9 cellular contexts compared by ENCODE assay signal in genomic region chr3:76024640-76025039, GRCh38.
DNase-seq lines count a peak whose midpoint lies in the region; ATAC-seq and TF ChIP-seq lines count a peak whose summit lies in the region.
"Had no signal": no experiment of that assay in that cellular context is flagged by ENCODE, and none has a peak within 500 bp of the region (broad histone marks: within the 10 kb centered on the region; RNA-seq: fewer than 3 reads in every experiment).

No MANE protein-coding gene starts in this region.

- no peaks in the 10 kb centered on the region for H3K36me3 Mint-ChIP-seq in endodermal cell (ENCODE audit: low read depth)
- no peaks in the 10 kb centered on the region for H3K36me3 Mint-ChIP-seq in stimulated activated memory B cell treated with anti-CD40 and anti-IgM and Interleukin-4, amounts not matched to agents 10 μg/mL and 1 μg/mL and 100 μg/mL, for 72 hours

- H3K27ac ChIP-seq in endodermal cell (ENCODE audit: low read depth, low read length) (no peak overlapping the region), parathyroid adenoma (no peak overlapping the region)

- no peak for ATAC-seq in stimulated activated memory B cell treated with anti-CD40 and anti-IgM and Interleukin-4, amounts not matched to agents 10 μg/mL and 1 μg/mL and 100 μg/mL, for 72 hours
- ATAC-seq in HG03342 (IDR thresholded peaks at IDR 0.05; ENCODE audit: unreplicated experiment): no peak

- DNase-seq in NCI-H510A treated with DMSO at 0.1 percent for 48 hours (lab: John Stamatoyannopoulos, UW) (peak; percentile 25), NCI-H510A (lab: John Stamatoyannopoulos, UW) (no peak), NCI-H524 treated with DMSO at 0.1 percent for 48 hours (lab: John Stamatoyannopoulos, UW) (peak; percentile 2), endodermal cell (no peak)
- no peak for DNase-seq in effector CD4-positive, alpha-beta T cell
- DNase-seq: NCI-H1092 had no signal

- TF ChIP-seq CTCF in endodermal cell (conservative IDR thresholded peaks at IDR 0.05): peak; percentile 79
- peak; percentile 40 for TF ChIP-seq CTCF in parathyroid adenoma (IDR thresholded peaks at IDR 0.05)

- H3K4me1 ChIP-seq in endodermal cell (ENCODE audit: control insufficient read depth, insufficient read depth, low read length) (no peaks in the 10 kb centered on the region), parathyroid adenoma (peaks cover 2% of the 10 kb centered on the region)

- no peak overlapping the region for H3K4me3 Mint-ChIP-seq in endodermal cell
- H3K4me3 Mint-ChIP-seq in stimulated activated memory B cell treated with anti-CD40 and anti-IgM and Interleukin-4, amounts not matched to agents 10 μg/mL and 1 μg/mL and 100 μg/mL, for 72 hours: no peak overlapping the region

- no peak overlapping the region for H2AFZ ChIP-seq in parathyroid adenoma

- H3K27me3 Mint-ChIP-seq in endodermal cell (ENCODE audit: insufficient read depth): no peaks in the 10 kb centered on the region
- H3K27me3 Mint-ChIP-seq in stimulated activated memory B cell treated with anti-CD40 and anti-IgM and Interleukin-4, amounts not matched to agents 10 μg/mL and 1 μg/mL and 100 μg/mL, for 72 hours: no peaks in the 10 kb centered on the region

- H3K9ac ChIP-seq in endodermal cell (ENCODE audit: extremely low read depth, low read length, poor library complexity, severe bottlenecking) (no peak overlapping the region), parathyroid adenoma (no peak overlapping the region)

- H3K9me3 ChIP-seq in endodermal cell (ENCODE audit: control insufficient read depth, low read length) (no peaks in the 10 kb centered on the region), parathyroid adenoma (ENCODE audit: control insufficient read depth, low read length) (no peaks in the 10 kb centered on the region)

- H3K27me3 ChIP-seq in endodermal cell (ENCODE audit: control insufficient read depth, insufficient read depth, low read length, poor library complexity, severe bottlenecking) (no peaks in the 10 kb centered on the region), parathyroid adenoma (ENCODE audit: control insufficient read depth, insufficient read depth, low read length) (no peaks in the 10 kb centered on the region)

- no peaks in the 10 kb centered on the region for H3K4me1 Mint-ChIP-seq in endodermal cell
- H3K4me1 Mint-ChIP-seq in stimulated activated memory B cell treated with anti-CD40 and anti-IgM and Interleukin-4, amounts not matched to agents 10 μg/mL and 1 μg/mL and 100 μg/mL, for 72 hours: no peaks in the 10 kb centered on the region

- no peak overlapping the region for H3K27ac Mint-ChIP-seq in endodermal cell
- no peak overlapping the region for H3K27ac Mint-ChIP-seq in stimulated activated memory B cell treated with anti-CD40 and anti-IgM and Interleukin-4, amounts not matched to agents 10 μg/mL and 1 μg/mL and 100 μg/mL, for 72 hours

- peaks cover 2% of the 10 kb centered on the region for H3K79me2 ChIP-seq in parathyroid adenoma

- peaks cover 3% of the 10 kb centered on the region for H3K9me3 Mint-ChIP-seq in endodermal cell
- H3K9me3 Mint-ChIP-seq in stimulated activated memory B cell treated with anti-CD40 and anti-IgM and Interleukin-4, amounts not matched to agents 10 μg/mL and 1 μg/mL and 100 μg/mL, for 72 hours: peaks cover 2% of the 10 kb centered on the region

- H3K4me3 ChIP-seq in endodermal cell (ENCODE audit: low read length) (no peak overlapping the region), parathyroid adenoma (ENCODE audit: low read depth, low read length) (no peak overlapping the region)

- no peak overlapping the region for H3K4me2 ChIP-seq in parathyroid adenoma (ENCODE audit: low read length)

- WGBS in endodermal cell (ENCODE audit: insufficient coverage in 1 of 2, insufficient read length in 1 of 2), 2 experiments: 29 to 50% methylated on average over 1 of the region's 2 CpGs

- H3K36me3 ChIP-seq in endodermal cell (ENCODE audit: control insufficient read depth, insufficient read depth, low read length) (no peaks in the 10 kb centered on the region), parathyroid adenoma (ENCODE audit: control insufficient read depth, insufficient read depth, low read length) (no peaks in the 10 kb centered on the region)

Comparison
In these comparisons a context has a peak if more than half of its experiments do, and no peak if none do; other contexts are left out.
1. DNase-seq: peak in NCI-H510A treated with DMSO at 0.1 percent for 48 hours (single experiment) and NCI-H524 treated with DMSO at 0.1 percent for 48 hours (single experiment); none in NCI-H510A (single experiment), endodermal cell (single experiment) and effector CD4-positive, alpha-beta T cell (single experiment).